In genomic region chr10:11197266-11197712, GRCh38 we compare ENCODE assay signal across 8 cellular contexts.
DNase-seq lines count a peak whose midpoint lies in the region; ATAC-seq and TF ChIP-seq lines count a peak whose summit lies in the region.

No MANE protein-coding gene starts in this region.

- peaks cover 83% of the 10 kb centered on the region for H3K4me1 ChIP-seq in BLaER1

- H3K27me3 ChIP-seq in BLaER1: no peaks in the 10 kb centered on the region

- peak overlapping the region; percentile 66 for H3K4me2 ChIP-seq in BLaER1

- peak overlapping the region; percentile 80 for H3K27ac Mint-ChIP-seq in activated T-helper 1 cell treated with anti-CD3 and anti-CD28 coated beads, Interleukin-12 subunit alpha, Interleukin-12 subunit beta, Interleukin-2, Interleukin-4 antibody, amounts not matched to agents 30 ng/mL and 10 ng/mL and 1 ng/mL, durations not matched to agents 14 hours and 24 hours and 36 hours
- peak overlapping the region; percentile 14 to 97 (median 92) for H3K27ac Mint-ChIP-seq in naive B cell
- H3K27ac Mint-ChIP-seq in type B pancreatic cell: no peak overlapping the region

- H3K9me3 ChIP-seq in BLaER1: peaks cover 35% of the 10 kb centered on the region

- no peaks in the 10 kb centered on the region for H3K27me3 Mint-ChIP-seq in activated T-helper 1 cell treated with anti-CD3 and anti-CD28 coated beads, Interleukin-12 subunit alpha, Interleukin-12 subunit beta, Interleukin-2, Interleukin-4 antibody, amounts not matched to agents 30 ng/mL and 10 ng/mL and 1 ng/mL, durations not matched to agents 14 hours and 24 hours and 36 hours (ENCODE audit: insufficient read depth)
- H3K27me3 Mint-ChIP-seq in naive B cell (no peaks in the 10 kb centered on the region), type B pancreatic cell (peaks cover 54% of the 10 kb centered on the region)

- peaks cover 99% of the 10 kb centered on the region for H4K20me1 ChIP-seq in BLaER1

- no peak overlapping the region for H3K4me3 Mint-ChIP-seq in activated T-helper 1 cell treated with anti-CD3 and anti-CD28 coated beads, Interleukin-12 subunit alpha, Interleukin-12 subunit beta, Interleukin-2, Interleukin-4 antibody, amounts not matched to agents 30 ng/mL and 10 ng/mL and 1 ng/mL, durations not matched to agents 14 hours and 24 hours and 36 hours
- peak overlapping the region; percentile 0 to 88 (median 68) for H3K4me3 Mint-ChIP-seq in naive B cell
- H3K4me3 Mint-ChIP-seq in type B pancreatic cell: no peak overlapping the region

- ATAC-seq in GM19324 (IDR thresholded peaks at IDR 0.05; ENCODE audit: low FRiP score, unreplicated experiment): peak; percentile 54
- ATAC-seq in HG03103 (IDR thresholded peaks at IDR 0.05; ENCODE audit: low read depth, unreplicated experiment): peak; percentile 68
- peak; percentile 82 to 85 for ATAC-seq in naive B cell (ENCODE audit: low read depth in 2 of 2)

- peaks cover 91% of the 10 kb centered on the region for H3K4me1 Mint-ChIP-seq in activated T-helper 1 cell treated with anti-CD3 and anti-CD28 coated beads, Interleukin-12 subunit alpha, Interleukin-12 subunit beta, Interleukin-2, Interleukin-4 antibody, amounts not matched to agents 30 ng/mL and 10 ng/mL and 1 ng/mL, durations not matched to agents 14 hours and 24 hours and 36 hours (ENCODE audit: low read depth)
- H3K4me1 Mint-ChIP-seq in naive B cell (peaks cover 77 to 95% (median 85%) of the 10 kb centered on the region in 3 donors), type B pancreatic cell (ENCODE audit: unreplicated experiment) (peaks cover 12% of the 10 kb centered on the region)

- peaks cover 79% of the 10 kb centered on the region for H3K36me3 Mint-ChIP-seq in activated T-helper 1 cell treated with anti-CD3 and anti-CD28 coated beads, Interleukin-12 subunit alpha, Interleukin-12 subunit beta, Interleukin-2, Interleukin-4 antibody, amounts not matched to agents 30 ng/mL and 10 ng/mL and 1 ng/mL, durations not matched to agents 14 hours and 24 hours and 36 hours (ENCODE audit: low read depth)
- H3K36me3 Mint-ChIP-seq in naive B cell (peaks cover 22 to 39% of the 10 kb centered on the region in 2 donors), type B pancreatic cell (peaks cover 3% of the 10 kb centered on the region)

- no peak for DNase-seq in activated T-helper 1 cell treated with anti-CD3 and anti-CD28 coated beads, Interleukin-12 subunit alpha, Interleukin-12 subunit beta, Interleukin-2, Interleukin-4 antibody, amounts not matched to agents 30 ng/mL and 10 ng/mL and 1 ng/mL, durations not matched to agents 14 hours and 24 hours and 36 hours (ENCODE audit: low spot score)
- DNase-seq in naive B cell (peak; percentile 56), type B pancreatic cell (ENCODE audit: extremely low spot score, unreplicated experiment) (no peak), cerebellum (ENCODE audit: low spot score) (no peak), globus pallidus (ENCODE audit: low spot score) (no peak)

- H3K36me3 ChIP-seq in BLaER1: peaks cover 97% of the 10 kb centered on the region

- peak overlapping the region; percentile 45 for H3K27ac ChIP-seq in BLaER1

- no peak overlapping the region for H3K9ac ChIP-seq in BLaER1

- no peak overlapping the region for H3K4me3 ChIP-seq in BLaER1

- intact Hi-C loops in activated T-helper 1 cell treated with anti-CD3 and anti-CD28 coated beads, Interleukin-12 subunit alpha, Interleukin-12 subunit beta, Interleukin-2, Interleukin-4 antibody, amounts not matched to agents 30 ng/mL and 10 ng/mL and 1 ng/mL, durations not matched to agents 14 hours and 24 hours and 36 hours (cut with micrococcal nuclease): no loop called here

- no peaks in the 10 kb centered on the region for H3K9me3 Mint-ChIP-seq in activated T-helper 1 cell treated with anti-CD3 and anti-CD28 coated beads, Interleukin-12 subunit alpha, Interleukin-12 subunit beta, Interleukin-2, Interleukin-4 antibody, amounts not matched to agents 30 ng/mL and 10 ng/mL and 1 ng/mL, durations not matched to agents 14 hours and 24 hours and 36 hours
- H3K9me3 Mint-ChIP-seq in naive B cell: peaks cover 0 to 3% (median 0%) of the 10 kb centered on the region in 7 donors
- no peaks in the 10 kb centered on the region for H3K9me3 Mint-ChIP-seq in type B pancreatic cell

- TF ChIP-seq CTCF in type B pancreatic cell (conservative IDR thresholded peaks at IDR 0.05): no peak

Comparison
In these comparisons a context has a peak if more than half of its experiments do, and no peak if none do; other contexts are left out.
1. H3K4me3 Mint-ChIP-seq: peak in naive B cell (8 of 8); none in activated T-helper 1 cell treated with anti-CD3 and anti-CD28 coated beads, Interleukin-12 subunit alpha, Interleukin-12 subunit beta, Interleukin-2, Interleukin-4 antibody, amounts not matched to agents 30 ng/mL and 10 ng/mL and 1 ng/mL, durations not matched to agents 14 hours and 24 hours and 36 hours (single experiment) and type B pancreatic cell (single experiment).
2. Peak in every context shown above with its lines, with median percentiles within 50 percentile points of each other: ATAC-seq.